Comparison of ENCODE assay signal across 9 cellular contexts in the genomic region with DNA sequence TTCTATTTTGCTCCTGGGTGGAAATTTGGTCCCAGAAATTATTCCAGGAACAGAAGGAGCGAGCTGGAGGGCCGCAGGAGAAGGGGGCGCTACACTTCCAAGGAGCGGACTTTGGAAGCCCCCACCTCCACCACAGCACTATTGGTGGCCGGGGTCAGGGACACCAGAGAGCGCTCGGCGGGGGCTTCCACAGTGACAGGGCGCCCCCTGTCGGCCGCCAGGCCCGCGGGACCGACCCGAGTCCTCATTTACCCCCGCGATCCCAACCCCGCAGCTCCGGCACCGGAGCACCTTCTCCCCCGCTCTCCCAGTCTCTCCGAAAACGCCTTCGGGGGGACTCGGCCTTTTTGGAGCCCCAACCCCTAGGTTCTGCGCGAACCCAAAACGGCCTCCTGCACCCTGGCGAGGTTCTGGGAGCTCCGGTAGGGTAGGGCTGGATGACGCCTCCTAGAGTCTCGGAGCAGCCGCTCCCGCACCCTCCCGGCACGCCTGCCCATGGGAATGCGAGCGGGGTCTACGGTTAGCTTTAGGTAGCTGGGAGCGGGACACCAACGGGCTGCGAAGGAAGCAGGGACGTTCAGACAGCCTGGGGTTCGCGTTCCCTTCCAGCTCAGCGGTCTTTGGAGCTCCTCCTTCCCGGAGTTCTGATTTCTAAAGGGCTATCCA. TPM values are rescaled to one million over a fixed set of nuclear protein-coding genes. Genes with fewer than 3 reads are reported as not detected.
DNase-seq lines count a peak whose midpoint lies in the region; ATAC-seq, FAIRE-seq and TF ChIP-seq lines count a peak whose summit lies in the region.
"Had no signal": no experiment of that assay in that cellular context is flagged by ENCODE, and none has a peak within 500 bp of the region (broad histone marks: within the 10 kb centered on the region; RNA-seq: fewer than 3 reads in every experiment).

No MANE protein-coding gene starts in this region.

- ATAC-seq in stimulated activated naive CD8-positive, alpha-beta T cell treated with anti-CD3 and anti-CD28 coated beads, Interleukin-15, Interleukin-2, amounts not matched to agents 100 U/mL and 50 U/mL, for 24 hours: no peak
- no peak for ATAC-seq in stimulated activated naive CD8-positive, alpha-beta T cell treated with anti-CD3 and anti-CD28 coated beads, Interleukin-15, amount 100 ng/mL, for 72 hours
- peak; percentile 44 for ATAC-seq in WTC11
- ATAC-seq in CD8-positive, alpha-beta T cell: no peak

- peaks cover 91% of the 10 kb centered on the region for H3K27me3 Mint-ChIP-seq in stimulated activated naive CD8-positive, alpha-beta T cell treated with anti-CD3 and anti-CD28 coated beads, Interleukin-15, amount 100 ng/mL, for 72 hours
- peaks cover 91% of the 10 kb centered on the region for H3K27me3 Mint-ChIP-seq in WTC11 (ENCODE audit: low read depth)
- H3K27me3 Mint-ChIP-seq in CD8-positive, alpha-beta T cell (ENCODE audit: low read depth): peaks cover 46% of the 10 kb centered on the region

- H3K4me3 Mint-ChIP-seq in stimulated activated naive CD8-positive, alpha-beta T cell treated with anti-CD3 and anti-CD28 coated beads, Interleukin-15, amount 100 ng/mL, for 72 hours: no peak overlapping the region
- peak overlapping the region; percentile 79 for H3K4me3 Mint-ChIP-seq in WTC11
- no peak overlapping the region for H3K4me3 Mint-ChIP-seq in CD8-positive, alpha-beta T cell

- peak; percentile 46 for DNase-seq in stimulated activated naive CD8-positive, alpha-beta T cell treated with anti-CD3 and anti-CD28 coated beads, Interleukin-15, Interleukin-2, amounts not matched to agents 100 U/mL and 50 U/mL, for 24 hours
- DNase-seq in stimulated activated naive CD8-positive, alpha-beta T cell treated with anti-CD3 and anti-CD28 coated beads, Interleukin-15, amount 100 ng/mL, for 72 hours: no peak
- DNase-seq in WTC11 (ENCODE audit: low spot score) (peak; percentile 83), kidney (no peak), NCI-H510A treated with DMSO at 0.1 percent for 48 hours (lab: John Stamatoyannopoulos, UW) (no peak), OCI-M2 (lab: John Stamatoyannopoulos, UW; ENCODE audit: unreplicated experiment) (no peak), NCI-H345 (lab: John Stamatoyannopoulos, UW) (no peak)
- no peak for DNase-seq in CD8-positive, alpha-beta T cell

- no peak overlapping the region for H3K9ac ChIP-seq in kidney (ENCODE audit: low read length in 2 of 2)

- no peaks in the 10 kb centered on the region for H3K36me3 ChIP-seq in kidney (ENCODE audit: control insufficient read depth in 1 of 2, insufficient read depth in 2 of 2, low read length in 2 of 2)
- no peaks in the 10 kb centered on the region for H3K36me3 ChIP-seq in CD8-positive, alpha-beta T cell (ENCODE audit: insufficient read depth, low read length)

- no peak overlapping the region for H3K27ac Mint-ChIP-seq in stimulated activated naive CD8-positive, alpha-beta T cell treated with anti-CD3 and anti-CD28 coated beads, Interleukin-15, amount 100 ng/mL, for 72 hours
- H3K27ac Mint-ChIP-seq in WTC11: no peak overlapping the region
- H3K27ac Mint-ChIP-seq in CD8-positive, alpha-beta T cell: no peak overlapping the region

- H3K4me1 ChIP-seq in kidney (ENCODE audit: control insufficient read depth in 1 of 2, insufficient read depth in 1 of 2, low read depth in 1 of 2, low read length in 2 of 2): peaks cover 0 to 12% of the 10 kb centered on the region in 2 donors
- H3K4me1 ChIP-seq in CD8-positive, alpha-beta T cell (ENCODE audit: insufficient read depth, low read length): no peaks in the 10 kb centered on the region

- no peaks in the 10 kb centered on the region for H3K9me3 Mint-ChIP-seq in stimulated activated naive CD8-positive, alpha-beta T cell treated with anti-CD3 and anti-CD28 coated beads, Interleukin-15, amount 100 ng/mL, for 72 hours
- H3K9me3 Mint-ChIP-seq in WTC11: no peaks in the 10 kb centered on the region
- H3K9me3 Mint-ChIP-seq in CD8-positive, alpha-beta T cell: no peaks in the 10 kb centered on the region

- TF ChIP-seq CTCF in WTC11 (IDR thresholded peaks at IDR 0.05) (peak; percentile 91), kidney (IDR thresholded peaks at IDR 0.05; ENCODE audit: borderline replicate concordance, extremely low read depth, insufficient read depth) (peak; percentile 57)
- TF ChIP-seq CTCF in CD8-positive, alpha-beta T cell (IDR thresholded peaks at IDR 0.05): no peak

- POLR2A ChIA-PET in WTC11 (lab: Charles Lee): no interaction called here
- POLR2A ChIA-PET in CD8-positive, alpha-beta T cell (lab: Charles Lee): no interaction called here

- no peak overlapping the region for H3K27ac ChIP-seq in kidney (ENCODE audit: low read depth in 2 of 2, low read length in 2 of 2)
- H3K27ac ChIP-seq in CD8-positive, alpha-beta T cell (ENCODE audit: low read depth, low read length): no peak overlapping the region
- H3K27ac ChIP-seq: SK-N-MC had no signal

- no peak for FAIRE-seq in kidney (lab: Jason Lieb, UNC)

- no peaks in the 10 kb centered on the region for H3K9me3 ChIP-seq in kidney (ENCODE audit: control insufficient read depth in 1 of 2, low read length in 2 of 2)
- no peaks in the 10 kb centered on the region for H3K9me3 ChIP-seq in CD8-positive, alpha-beta T cell (ENCODE audit: low read length)

- H3K4me1 Mint-ChIP-seq in stimulated activated naive CD8-positive, alpha-beta T cell treated with anti-CD3 and anti-CD28 coated beads, Interleukin-15, amount 100 ng/mL, for 72 hours: peaks cover 2% of the 10 kb centered on the region
- peaks cover 58% of the 10 kb centered on the region for H3K4me1 Mint-ChIP-seq in WTC11
- H3K4me1 Mint-ChIP-seq in CD8-positive, alpha-beta T cell (ENCODE audit: low read depth): no peaks in the 10 kb centered on the region

- peaks cover 2% of the 10 kb centered on the region; the same call in 1 of the 2 replicates for H3K36me3 Mint-ChIP-seq in WTC11
- H3K36me3 Mint-ChIP-seq in CD8-positive, alpha-beta T cell: no peaks in the 10 kb centered on the region

- H3K27me3 ChIP-seq in CD8-positive, alpha-beta T cell (ENCODE audit: insufficient read depth, low read length): peaks cover 4% of the 10 kb centered on the region

- CTCF ChIA-PET in WTC11 (lab: Charles Lee): interaction anchor here (0.6 to 3.3 kb wide), 70 partner anchors 9 to 884 kb away, joined by 3 to 75 read pairs (median 6); partner anchors contain the start of gene NXT1
- CTCF ChIA-PET in CD8-positive, alpha-beta T cell (lab: Charles Lee): no interaction called here

- intact Hi-C loops in kidney (cut with DNase I): loop anchor here (10.0 kb wide), 1 partner anchor 252 kb away; no protein-coding TSS in a partner anchor
- intact Hi-C loops in CD8-positive, alpha-beta T cell (cut with DNase I, micrococcal nuclease): no loop called here

- no peak overlapping the region for H3K4me3 ChIP-seq in kidney (ENCODE audit: low read length in 2 of 2)
- H3K4me3 ChIP-seq in CD8-positive, alpha-beta T cell (ENCODE audit: low read depth, low read length): no peak overlapping the region
- H3K4me3 ChIP-seq: SK-N-MC had no signal

TF ChIP-seq in WTC11, 78 proteins besides CTCF, POLR2A, EP300 and RAD21:
- no peak for TF ChIP-seq ZNF281 (CRISPR knock-in tag; IDR thresholded peaks at IDR 0.05)
- peak; percentile 18; the same call in 1 of the 2 replicates for TF ChIP-seq GABPB1 (CRISPR knock-in tag; IDR thresholded peaks at IDR 0.05)
- no peak for TF ChIP-seq E2F1 (CRISPR knock-in tag; IDR thresholded peaks at IDR 0.05)
- no peak for TF ChIP-seq GRHL2 (CRISPR knock-in tag; IDR thresholded peaks at IDR 0.05; ENCODE audit: insufficient replicate concordance, severe bottlenecking)
- no peak for TF ChIP-seq NFE2L1 (CRISPR knock-in tag; IDR thresholded peaks at IDR 0.05)
- TF ChIP-seq, protein P1, sequence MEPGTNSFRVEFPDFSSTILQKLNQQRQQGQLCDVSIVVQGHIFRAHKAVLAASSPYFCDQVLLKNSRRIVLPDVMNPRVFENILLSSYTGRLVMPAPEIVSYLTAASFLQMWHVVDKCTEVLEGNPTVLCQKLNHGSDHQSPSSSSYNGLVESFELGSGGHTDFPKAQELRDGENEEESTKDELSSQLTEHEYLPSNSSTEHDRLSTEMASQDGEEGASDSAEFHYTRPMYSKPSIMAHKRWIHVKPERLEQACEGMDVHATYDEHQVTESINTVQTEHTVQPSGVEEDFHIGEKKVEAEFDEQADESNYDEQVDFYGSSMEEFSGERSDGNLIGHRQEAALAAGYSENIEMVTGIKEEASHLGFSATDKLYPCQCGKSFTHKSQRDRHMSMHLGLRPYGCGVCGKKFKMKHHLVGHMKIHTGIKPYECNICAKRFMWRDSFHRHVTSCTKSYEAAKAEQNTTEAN (CRISPR knock-in tag; IDR thresholded peaks at IDR 0.05): no peak
- no peak for TF ChIP-seq GTF2I (CRISPR knock-in tag; conservative IDR thresholded peaks at IDR 0.05)

RNA-seq across cellular contexts. Expression of gene FOXA2, which starts 2.4 kb away (rescaled TPM):
- total RNA-seq in WTC11 (2021) (1.3 to 3.1 TPM (median 1.3 TPM) in 3 replicates), kidney (0.13 TPM)
- polyA plus RNA-seq in kidney (ENCODE audit: insufficient read depth, low read depth, low replicate concordance): not detected
- total RNA-seq in CD8-positive, alpha-beta T cell: not detected

Comparison
In these comparisons a context has a peak if more than half of its experiments do, and no peak if none do; other contexts are left out.
1. DNase-seq: peak in stimulated activated naive CD8-positive, alpha-beta T cell treated with anti-CD3 and anti-CD28 coated beads, Interleukin-15, Interleukin-2, amounts not matched to agents 100 U/mL and 50 U/mL, for 24 hours (single experiment) and WTC11 (single experiment); none in stimulated activated naive CD8-positive, alpha-beta T cell treated with anti-CD3 and anti-CD28 coated beads, Interleukin-15, amount 100 ng/mL, for 72 hours (0 of 2), kidney (single experiment), NCI-H510A treated with DMSO at 0.1 percent for 48 hours (single experiment), OCI-M2 (single experiment), NCI-H345 (single experiment) and CD8-positive, alpha-beta T cell (0 of 7).